ENCODE assay signal across 38 cellular contexts in the genomic region with DNA sequence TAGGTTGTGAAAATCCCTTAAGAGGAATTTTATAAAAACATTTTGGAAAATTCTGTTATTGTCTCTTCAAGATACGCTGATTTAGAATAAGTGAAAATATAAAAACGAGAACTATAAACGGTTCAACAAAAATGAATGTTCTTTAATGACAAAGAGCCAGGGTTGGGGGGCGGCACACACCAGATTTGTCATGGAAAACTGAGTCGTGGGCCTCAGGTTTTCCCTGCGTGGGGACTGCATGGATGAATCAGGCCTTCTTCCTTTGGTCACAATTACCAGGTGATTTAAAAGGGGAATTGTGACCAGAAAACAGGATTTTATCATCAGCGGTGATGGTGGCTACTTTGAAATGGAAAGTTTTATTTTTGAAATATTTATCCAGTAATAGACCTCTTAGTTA. TPM values are rescaled to one million over a fixed set of nuclear protein-coding genes. Genes with fewer than 3 reads are reported as not detected.
"Had no signal": no experiment of that assay in that cellular context is flagged by ENCODE, and none has a peak within 500 bp of the region (broad histone marks: within the 10 kb centered on the region; RNA-seq: fewer than 3 reads in every experiment).

No MANE protein-coding gene starts in this region.

- DNase-seq: activated CD4-positive, alpha-beta T cell treated with anti-CD3 and anti-CD28 coated beads, Interleukin-2, amount 10 ng/mL, durations not matched to agents 24 days and 14 days; activated CD4-positive, alpha-beta T cell treated with anti-CD3 and anti-CD28 coated beads, Interleukin-2, amount 50 U/mL, for 4 hours; activated CD8-positive, alpha-beta T cell treated with anti-CD3 and anti-CD28 coated beads for 36 hours; activated effector memory CD4-positive, alpha-beta T cell treated with anti-CD3 and anti-CD28 coated beads, Interleukin-2, amount 50 U/mL, for 16 hours; activated naive CD4-positive, alpha-beta T cell; activated naive CD4-positive, alpha-beta T cell treated with anti-CD3 and anti-CD28 coated beads, Interleukin-2, amount 50 U/mL, for 16 hours; activated naive CD8-positive, alpha-beta T cell treated with anti-CD3 and anti-CD28 coated beads for 36 hours; activated T-cell treated with anti-CD3 and anti-CD28 coated beads, Interleukin-2, amount 50 U/mL, for 1 hour; activated T-cell treated with anti-CD3 and anti-CD28 coated beads, Interleukin-2, amount 50 U/mL, for 72 hours; amniotic stem cell; brain microvascular endothelial cell; central memory CD4-positive, alpha-beta T cell; MM.1S; MV-4-11; NCI-H1092; NCI-H1436 treated with DMSO at 0.1 percent for 48 hours; NCI-H1694 treated with DMSO at 0.1 percent for 48 hours; NCI-H2029; NCI-H2107; NCI-H2171; NCI-H446 treated with DMSO at 0.1 percent for 48 hours; NCI-H524; NCI-H82; NK-92 treated with Interleukin-12 subunit alpha and Interleukin-12 subunit beta, amount 100 ng/mL, for 24 hours; PC-3; Peyer's patch; RPMI8226; SIG-M5; SW 1271; T-helper 1 cell; T1000; WERI-Rb-1 had no signal

- H3K27ac Mint-ChIP-seq: activated CD4-positive, alpha-beta T cell treated with anti-CD3 and anti-CD28 coated beads, Interleukin-2, amount 10 ng/mL, durations not matched to agents 24 days and 14 days; activated CD8-positive, alpha-beta T cell treated with anti-CD3 and anti-CD28 coated beads for 36 hours; activated naive CD8-positive, alpha-beta T cell treated with anti-CD3 and anti-CD28 coated beads for 36 hours; activated T-cell treated with anti-CD3 and anti-CD28 coated beads, Interleukin-2, amount 50 U/mL, for 72 hours; activated T-helper 17 cell treated with anti-CD3 and anti-CD28 coated beads, Interleukin-2, amount 50 U/mL, for 72 hours had no signal

- H3K9me3 Mint-ChIP-seq: activated CD4-positive, alpha-beta T cell treated with anti-CD3 and anti-CD28 coated beads, Interleukin-2, amount 10 ng/mL, durations not matched to agents 24 days and 14 days; activated CD8-positive, alpha-beta T cell treated with anti-CD3 and anti-CD28 coated beads for 36 hours; activated naive CD8-positive, alpha-beta T cell treated with anti-CD3 and anti-CD28 coated beads for 36 hours; activated T-cell treated with anti-CD3 and anti-CD28 coated beads, Interleukin-2, amount 50 U/mL, for 72 hours; activated T-helper 17 cell treated with anti-CD3 and anti-CD28 coated beads, Interleukin-2, amount 50 U/mL, for 72 hours had no signal

- H3K36me3 ChIP-seq: brain microvascular endothelial cell, Peyer's patch, WERI-Rb-1 had no signal

- ATAC-seq: activated CD8-positive, alpha-beta T cell treated with anti-CD3 and anti-CD28 coated beads for 36 hours; activated T-cell treated with anti-CD3 and anti-CD28 coated beads, Interleukin-2, amount 50 U/mL, for 72 hours; activated T-helper 17 cell treated with anti-CD3 and anti-CD28 coated beads, Interleukin-2, amount 50 U/mL, for 72 hours; PC-3; SK-N-SH treated with all-trans-retinoic acid at 6 μM for 48 hours had no signal

- H3K27ac ChIP-seq: brain microvascular endothelial cell, KMS-11, Peyer's patch, WERI-Rb-1 had no signal

- H3K36me3 Mint-ChIP-seq: activated naive CD8-positive, alpha-beta T cell treated with anti-CD3 and anti-CD28 coated beads for 36 hours had no signal

- H3K9ac ChIP-seq: KMS-11 had no signal

- H3K4me3 Mint-ChIP-seq: activated CD4-positive, alpha-beta T cell treated with anti-CD3 and anti-CD28 coated beads, Interleukin-2, amount 10 ng/mL, durations not matched to agents 24 days and 14 days; activated CD8-positive, alpha-beta T cell treated with anti-CD3 and anti-CD28 coated beads for 36 hours; activated naive CD8-positive, alpha-beta T cell treated with anti-CD3 and anti-CD28 coated beads for 36 hours; activated T-cell treated with anti-CD3 and anti-CD28 coated beads, Interleukin-2, amount 50 U/mL, for 72 hours; activated T-helper 17 cell treated with anti-CD3 and anti-CD28 coated beads, Interleukin-2, amount 50 U/mL, for 72 hours had no signal

- H3K4me3 ChIP-seq: Peyer's patch had no signal

- H3K4me2 ChIP-seq: KMS-11 had no signal

- H3K9me3 ChIP-seq: Peyer's patch had no signal

RNA-seq across cellular contexts. Expression of a gene that starts 8.6 kb away (rescaled TPM):
- total RNA-seq: activated CD4-positive, alpha-beta T cell treated with anti-CD3 and anti-CD28 coated beads, Interleukin-2, amount 10 ng/mL, durations not matched to agents 24 days and 14 days; activated CD8-positive, alpha-beta memory T cell treated with anti-CD3 and anti-CD28 coated beads for 36 hours; activated CD8-positive, alpha-beta T cell treated with anti-CD3 and anti-CD28 coated beads for 36 hours; activated naive CD8-positive, alpha-beta T cell treated with anti-CD3 and anti-CD28 coated beads for 36 hours; activated T-cell treated with anti-CD3 and anti-CD28 coated beads, Interleukin-2, amount 50 U/mL, for 72 hours; aorta; T-helper 2 cell treated with Interferon-gamma antibody and Interleukin-4, amounts not matched to agents 100 ng/mL and 5 ng/mL, for 36 hours had no signal
